In genomic region chr2:232300894-232301387, GRCh38 we compare ENCODE assay signal across 1 cellular context.
TF ChIP-seq lines count a peak whose summit lies in the region.

No MANE protein-coding gene starts in this region.

TF ChIP-seq in HepG2, 621 proteins besides CTCF, POLR2A, EP300 and RAD21 (continued from another document):
- TF ChIP-seq ZNF780A (CRISPR knock-in tag; IDR thresholded peaks at IDR 0.05) (no peak), CAMTA2 (CRISPR knock-in tag; IDR thresholded peaks at IDR 0.05; ENCODE audit: borderline replicate concordance) (no peak), SAFB2 (CRISPR knock-in tag; IDR thresholded peaks at IDR 0.05; ENCODE audit: borderline replicate concordance, low read depth) (no peak), BRCA1 (CRISPR knock-in tag; IDR thresholded peaks at IDR 0.05) (no peak), ZMYM2 (CRISPR knock-in tag; IDR thresholded peaks at IDR 0.05) (peak; percentile 69; the same call in 1 of the 2 replicates), NFIB (CRISPR knock-in tag; IDR thresholded peaks at IDR 0.05; ENCODE audit: borderline replicate concordance) (no peak), PBX3 (CRISPR knock-in tag; IDR thresholded peaks at IDR 0.05; ENCODE audit: borderline replicate concordance) (no peak), SNAPC4 (CRISPR knock-in tag; IDR thresholded peaks at IDR 0.05) (no peak), CSRNP2 (CRISPR knock-in tag; conservative IDR thresholded peaks at IDR 0.05; ENCODE audit: low read depth) (no peak), NFYB (CRISPR knock-in tag; IDR thresholded peaks at IDR 0.05) (no peak), FOXM1 (CRISPR knock-in tag; IDR thresholded peaks at IDR 0.05) (no peak), ZBTB3 (CRISPR knock-in tag; IDR thresholded peaks at IDR 0.05; ENCODE audit: borderline replicate concordance, low read depth) (no peak), KMT2B (CRISPR knock-in tag; IDR thresholded peaks at IDR 0.05) (no peak)
